Comparison of ENCODE assay signal across 8 cellular contexts in the genomic region with DNA sequence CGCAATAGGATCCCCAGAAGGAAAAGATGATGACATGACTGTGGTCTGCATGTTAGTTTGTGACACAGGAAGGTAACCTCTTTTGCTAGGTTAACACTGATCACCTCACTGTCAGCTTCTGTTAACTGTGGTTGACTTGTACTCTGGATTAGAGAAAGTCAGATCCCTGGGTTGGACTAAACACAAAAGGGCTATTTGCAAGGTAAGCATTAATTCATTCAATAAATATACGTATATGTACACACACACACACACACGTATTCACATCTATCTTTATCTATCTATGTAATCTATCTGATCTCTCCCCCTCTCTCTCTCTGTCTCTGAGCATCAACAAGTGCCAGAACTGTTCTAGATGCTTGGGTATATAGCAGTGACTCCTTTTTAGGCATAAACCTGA.
"Had no signal": no experiment of that assay in that cellular context is flagged by ENCODE, and none has a peak within 500 bp of the region (broad histone marks: within the 10 kb centered on the region; RNA-seq: fewer than 3 reads in every experiment).

No MANE protein-coding gene starts in this region.

- ATAC-seq: GM23338, HCT116 had no signal

- H3K4me3 ChIP-seq: GM23338, HAP-1 had no signal

- H3K4me1 ChIP-seq: HAP-1 had no signal

- H3K9me3 ChIP-seq: HAP-1 had no signal

- DNase-seq: H7, HFFc6, Kasumi-1, KG1 had no signal

- H3K27ac ChIP-seq: HL-60 had no signal

- H2AFZ ChIP-seq: GM23338 had no signal

- H3K36me3 ChIP-seq: HAP-1 had no signal
